In genomic region chr6:139881728-139882211, GRCh38 we compare ENCODE assay signal across 8 cellular contexts.
DNase-seq lines count a peak whose midpoint lies in the region; ATAC-seq and TF ChIP-seq lines count a peak whose summit lies in the region.

No MANE protein-coding gene starts in this region.

- TF ChIP-seq POLR2A in upper lobe of left lung (IDR thresholded peaks at IDR 0.05), result no peak

- no peaks in the 10 kb centered on the region for H3K27me3 ChIP-seq in upper lobe of left lung

- no peak for TF ChIP-seq EP300 in upper lobe of left lung (IDR thresholded peaks at IDR 0.05)

- peak; percentile 51 for TF ChIP-seq CTCF in cardiac fibroblast (IDR thresholded peaks at IDR 0.05; ENCODE audit: low read depth, low read length)
- peak; percentile 41 to 57 (median 52) for TF ChIP-seq CTCF in upper lobe of left lung (IDR thresholded peaks at IDR 0.05)

- peaks cover 0 to 15% (median 11%) of the 10 kb centered on the region in 4 donors for H3K4me1 ChIP-seq in upper lobe of left lung

- no peak overlapping the region for H3K4me3 ChIP-seq in cardiac fibroblast (replicated peaks in 1 of 2; ENCODE audit: low read depth in 2 of 2, low read length in 2 of 2)
- no peak overlapping the region for H3K4me3 ChIP-seq in upper lobe of left lung

- H3K9me3 ChIP-seq in upper lobe of left lung, result no peaks in the 10 kb centered on the region

- no peak overlapping the region for H3K27ac ChIP-seq in upper lobe of left lung

- WGBS in upper lobe of left lung, 2 donors, result 83 to 97% methylated on average over 1 to 2 of the region's 2 CpGs

- peak; percentile 0 for DNase-seq in NCI-H2029 treated with DMSO at 0.1 percent for 48 hours (lab: John Stamatoyannopoulos, UW)
- DNase-seq in NCI-H2029 (lab: John Stamatoyannopoulos, UW), result no peak
- DNase-seq in NCI-H774 (lab: John Stamatoyannopoulos, UW), result peak; percentile 79
- DNase-seq in cardiac fibroblast (ENCODE audit: low read depth in 2 of 2), result peak; percentile 55 to 69
- DNase-seq in left lobe of liver (ENCODE audit: low spot score), result no peak
- DNase-seq in upper lobe of left lung, result no peak

- ATAC-seq in GM19372 (IDR thresholded peaks at IDR 0.05; ENCODE audit: low read depth, unreplicated experiment), result peak; percentile 83
- ATAC-seq in HG03280 (IDR thresholded peaks at IDR 0.05; ENCODE audit: unreplicated experiment), result peak; percentile 79
- ATAC-seq in left lobe of liver, result peak; percentile 83
- ATAC-seq in upper lobe of left lung (ENCODE audit: low FRiP score in 2 of 2), result peak in 1 of 2 donors; percentile 65

- no peaks in the 10 kb centered on the region for H3K36me3 ChIP-seq in upper lobe of left lung

Comparison
In these comparisons a context has a peak if more than half of its experiments do, and no peak if none do; other contexts are left out.
1. DNase-seq: peak in NCI-H2029 treated with DMSO at 0.1 percent for 48 hours (single experiment), NCI-H774 (single experiment) and cardiac fibroblast (2 of 2); none in NCI-H2029 (single experiment), left lobe of liver (single experiment) and upper lobe of left lung (0 of 2).